25 cellular contexts compared by ENCODE assay signal in the genomic region with DNA sequence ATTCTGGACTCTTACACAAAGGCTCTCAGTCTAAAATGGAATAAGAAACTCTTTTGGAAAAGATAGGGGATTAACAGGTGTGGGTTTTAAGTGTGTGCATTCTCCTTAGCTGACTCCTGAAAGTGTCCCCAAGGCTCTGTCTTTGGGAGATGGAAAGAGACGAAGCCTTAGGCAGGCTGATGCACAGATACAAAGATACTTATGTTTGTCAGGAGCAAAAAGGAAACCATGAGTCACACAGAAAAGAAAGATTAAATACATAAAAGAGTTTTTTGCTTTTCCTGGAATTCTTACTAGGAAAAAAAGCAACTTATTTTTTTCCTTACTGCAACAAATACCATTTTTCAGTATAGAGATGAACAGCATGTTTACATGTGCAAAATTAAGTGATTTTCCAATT. TPM values are rescaled to one million over a fixed set of nuclear protein-coding genes. Genes with fewer than 3 reads are reported as not detected.
DNase-seq lines count a peak whose midpoint lies in the region; ATAC-seq and TF ChIP-seq lines count a peak whose summit lies in the region.
"Had no signal": no experiment of that assay in that cellular context is flagged by ENCODE, and none has a peak within 500 bp of the region (broad histone marks: within the 10 kb centered on the region; RNA-seq: fewer than 3 reads in every experiment).

No MANE protein-coding gene starts in this region.

- no peak for ATAC-seq in activated CD4-positive, CD25-positive, alpha-beta regulatory T cell treated with anti-CD3 and anti-CD28 coated beads, Interleukin-2, amount 50 U/mL, for 24 hours
- ATAC-seq: T-helper 17 cell, WTC11 had no signal

- DNase-seq in A172 (ENCODE audit: low spot score), result peak; percentile 38
- DNase-seq in HT1080 (ENCODE audit: low read depth), result peak; percentile 40
- peak; percentile 45 to 61 for DNase-seq in cardiac fibroblast (ENCODE audit: low read depth in 2 of 2)
- peak; percentile 58 for DNase-seq in iris pigment epithelial cell (ENCODE audit: low read depth)
- no peak for DNase-seq in KG1 (lab: John Stamatoyannopoulos, UW)
- no peak for DNase-seq in activated CD4-positive, CD25-positive, alpha-beta regulatory T cell treated with anti-CD3 and anti-CD28 coated beads, Interleukin-2, amount 50 U/mL, for 72 hours
- no peak for DNase-seq in GDM1 (lab: John Stamatoyannopoulos, UW)
- DNase-seq: ACHN; activated naive CD8-positive, alpha-beta T cell treated with anti-CD3 and anti-CD28 coated beads, Interleukin-2, amount 10 ng/mL, durations not matched to agents 7 days and 5 days; CD4-positive, alpha-beta T cell; effector CD8-positive, alpha-beta T cell; hypothalamus; mesendoderm; NCI-H1092; NCI-H2081; NCI-H524; SHP77; stimulated activated naive CD4-positive, alpha-beta T cell; T-helper 17 cell; upper lobe of left lung had no signal

- H3K4me3 ChIP-seq in cardiac fibroblast (replicated peaks in 1 of 2; ENCODE audit: low read depth in 2 of 2, low read length in 2 of 2), result no peak overlapping the region
- H3K4me3 ChIP-seq: cardiac muscle cell, upper lobe of left lung had no signal

- no peak for TF ChIP-seq CTCF in cardiac fibroblast (IDR thresholded peaks at IDR 0.05; ENCODE audit: low read depth, low read length)

RNA-seq across cellular contexts. Expression of a gene that starts 23.8 kb away (rescaled TPM):
- 4.9 and 11.5 TPM in 2 replicates for total RNA-seq in A172 (2014; rRNA removed; shearing (Covaris generic))
- 0.23 and 2.2 TPM in 2 replicates for total RNA-seq in HT1080 (2014; rRNA removed; shearing (Covaris generic))
- polyA plus RNA-seq in HT1080 (2015; cell fraction: cytosol; rRNA removed), result 4.8 and 7.6 TPM in 2 replicates
- 35.4 and 99.3 TPM in 2 replicates for polyA plus RNA-seq in HT1080 (2015; cell fraction: nucleus; rRNA removed)
- total RNA-seq: activated T-helper 1 cell treated with anti-CD3 and anti-CD28 coated beads, Interleukin-12 subunit alpha, Interleukin-12 subunit beta, Interleukin-2, Interleukin-4 antibody, amounts not matched to agents 30 ng/mL and 10 ng/mL and 1 ng/mL, durations not matched to agents 14 hours and 24 hours and 36 hours; CD4-positive, alpha-beta T cell; neural crest cell; T-helper 17 cell had no signal

Comparison
In these comparisons a context has a peak if more than half of its experiments do, and no peak if none do; other contexts are left out.
1. DNase-seq: peak in A172 (single experiment), HT1080 (single experiment), cardiac fibroblast (2 of 2) and iris pigment epithelial cell (single experiment); none in KG1 (single experiment), activated CD4-positive, CD25-positive, alpha-beta regulatory T cell treated with anti-CD3 and anti-CD28 coated beads, Interleukin-2, amount 50 U/mL, for 72 hours (single experiment) and GDM1 (single experiment).